In the genomic region with DNA sequence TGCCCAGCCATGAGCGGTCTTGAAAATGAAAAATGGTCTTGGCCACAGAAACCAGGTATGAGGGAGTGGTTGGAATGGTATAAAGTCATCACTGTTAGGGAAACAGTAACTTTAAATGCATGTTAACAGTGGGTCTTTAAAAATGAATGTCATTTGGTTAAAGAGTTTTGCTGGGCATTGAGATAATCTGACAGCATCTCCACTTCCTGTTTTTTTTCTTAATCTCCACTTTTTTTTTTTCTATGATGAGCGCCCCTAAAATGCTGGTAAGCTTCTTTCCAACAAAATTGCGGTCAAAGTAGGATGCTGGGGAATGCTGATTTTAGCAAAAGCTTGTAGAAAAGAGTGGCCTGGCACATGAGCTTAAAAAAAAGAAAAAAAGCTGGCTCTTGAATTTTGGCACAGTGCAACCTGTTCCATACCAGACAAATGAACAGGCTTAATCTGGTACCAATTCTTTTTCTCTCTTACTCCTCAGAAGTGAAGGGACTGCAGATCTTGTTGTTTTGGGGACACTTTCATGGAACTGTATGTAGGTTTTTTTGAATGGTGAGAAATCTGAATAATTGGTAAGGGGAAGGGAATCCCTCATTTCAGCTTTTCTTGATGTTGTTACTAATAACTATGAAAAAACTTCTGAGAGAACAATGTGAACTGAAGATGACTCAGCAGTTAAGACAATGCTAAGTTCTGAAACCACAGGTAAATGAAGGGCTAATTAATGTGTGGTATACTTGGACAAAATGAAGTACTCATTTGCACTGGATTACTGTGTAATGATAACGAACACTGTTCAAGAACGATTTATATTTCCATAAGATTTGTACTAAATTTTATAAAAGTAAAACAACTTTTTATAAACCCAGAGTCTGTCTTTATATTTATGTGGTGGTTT, we compare ENCODE assay signal across 16 cellular contexts. TPM values are rescaled to one million over a fixed set of nuclear protein-coding genes. Genes with fewer than 3 reads are reported as not detected.
DNase-seq lines count a peak whose midpoint lies in the region; ATAC-seq, FAIRE-seq and TF ChIP-seq lines count a peak whose summit lies in the region.
"Had no signal": no experiment of that assay in that cellular context is flagged by ENCODE, and none has a peak within 500 bp of the region (broad histone marks: within the 10 kb centered on the region; RNA-seq: fewer than 3 reads in every experiment).

No MANE protein-coding gene starts in this region.

- H3K23ac ChIP-seq in mesenchymal stem cell (ENCODE audit: low read length in 2 of 2) (no peak overlapping the region), H9 (ENCODE audit: insufficient read length, low read depth, low read length) (no peak overlapping the region)

- intact Hi-C loops in HepG2 (cut with micrococcal nuclease; ENCODE audit: unreplicated experiment) (no loop called here), right lobe of liver (cut with DNase I) (no loop called here), K562 (cut with micrococcal nuclease) (loop anchor here (10.0 kb wide), 1 partner anchor 352 kb away; no protein-coding TSS in a partner anchor)

- H4K5ac ChIP-seq in H9 (ENCODE audit: insufficient read length, low read depth, low read length): no peak overlapping the region

- H3K36me3 ChIP-seq in HepG2 (replicated peaks in 1 of 2; ENCODE audit: control insufficient read depth in 1 of 2, insufficient read depth in 2 of 2, low read length in 2 of 2) (peaks cover 0 to 2% of the 10 kb centered on the region in 2 experiments; a peak in 2 of 5 replicates), right lobe of liver (no peaks in the 10 kb centered on the region), K562 (ENCODE audit: control insufficient read depth, insufficient read depth, low read length) (no peaks in the 10 kb centered on the region), mesenchymal stem cell (ENCODE audit: control insufficient read depth in 1 of 2, insufficient read depth in 2 of 2, low read depth in 1 of 2, low read length in 2 of 2) (peaks cover 6 to 25% of the 10 kb centered on the region in 2 experiments)
- H3K36me3 ChIP-seq: colonic mucosa, transverse colon had no signal

- H2AFZ ChIP-seq in HepG2 (ENCODE audit: low read length) (no peak overlapping the region), K562 (ENCODE audit: low read depth, low read length) (no peak overlapping the region), mesenchymal stem cell (ENCODE audit: low read depth, low read length) (no peak overlapping the region), H9 (ENCODE audit: low read length) (no peak overlapping the region)

- no peak overlapping the region for H2BK20ac ChIP-seq in H9 (ENCODE audit: low read depth, low read length, poor library complexity, severe bottlenecking)

- in situ Hi-C loops in HepG2 (cut with HindIII; ENCODE audit: extremely low pct_ligation_motif_present, low pct_unique_long_range_greater_than_20kb) (no loop called here), K562 (cut with MboI) (no loop called here)

- H3K9me1 ChIP-seq in K562 (ENCODE audit: control insufficient read depth, insufficient read depth, low read length): no peaks in the 10 kb centered on the region

- H4K8ac ChIP-seq in mesenchymal stem cell (ENCODE audit: low read length) (peak overlapping the region; percentile 14), H9 (replicated peaks; ENCODE audit: insufficient read length, low read depth, low read length) (no peak overlapping the region)

- TF ChIP-seq EP300 in HepG2 (IDR thresholded peaks at IDR 0.05; ENCODE audit: low read depth in 2 of 2, low read length in 2 of 2) (no peak), HepG2 (CRISPR knock-in tag; IDR thresholded peaks at IDR 0.05; ENCODE audit: borderline replicate concordance) (no peak), K562 (IDR thresholded peaks at IDR 0.05; ENCODE audit: low read length) (no peak)

- WGBS in HepG2 (ENCODE audit: low lambda C conversion rate): 94% methylated on average over 5 of the region's 5 CpGs
- 88% methylated on average over 5 of the region's 5 CpGs for WGBS in right lobe of liver (ENCODE audit: insufficient coverage, low coverage, low lambda C conversion rate, missing lambda C conversion rate)
- 51% methylated on average over 5 of the region's 5 CpGs for WGBS in K562 (ENCODE audit: insufficient coverage, low coverage, missing lambda C conversion rate)
- 100% methylated on average over 2 of the region's 5 CpGs for WGBS in mesenchymal stem cell
- no CpG with 5 or more reads among the region's 5 CpGs for WGBS in H9 (ENCODE audit: extremely low coverage, insufficient read length, low lambda C conversion rate)

- no peaks in the 10 kb centered on the region for H4K20me1 ChIP-seq in HepG2 (ENCODE audit: insufficient read depth, low read length)
- peaks cover 8% of the 10 kb centered on the region; the same call in 1 of the 2 replicates for H4K20me1 ChIP-seq in K562 (replicated peaks; ENCODE audit: control insufficient read depth, insufficient read depth, low read length)
- H4K20me1 ChIP-seq in H9 (ENCODE audit: control insufficient read depth, insufficient read depth, insufficient read length): no peaks in the 10 kb centered on the region

- no peak for TF ChIP-seq RAD21 in HepG2 (CRISPR knock-in tag; IDR thresholded peaks at IDR 0.05)
- TF ChIP-seq RAD21 in K562 (CRISPR knock-in tag; conservative IDR thresholded peaks at IDR 0.05 in 1 of 2, IDR thresholded peaks at IDR 0.05 in 1 of 2): no peak

- ATAC-seq in HepG2: no peak
- ATAC-seq in right lobe of liver: no peak
- ATAC-seq in K562: no peak
- no peak for ATAC-seq in HG03442 (IDR thresholded peaks at IDR 0.05; ENCODE audit: unreplicated experiment)

- H2BK15ac ChIP-seq in mesenchymal stem cell (ENCODE audit: low read depth, poor library complexity, severe bottlenecking) (peak overlapping the region; percentile 16), H9 (ENCODE audit: low read depth, low read length) (no peak overlapping the region)

- CTCF ChIA-PET in HepG2 (lab: Yijun Ruan, JAX; ENCODE audit: low intra/inter-chr PET ratio, low total read pairs) (no interaction called here), K562 (lab: Yijun Ruan, JAX; ENCODE audit: low intra/inter-chr PET ratio) (no interaction called here)

- no TSS peak for BruUV-seq in HepG2 (replicated peaks; lab: Mats Ljungman, UMichigan)
- no TSS peak for BruUV-seq in K562 (replicated peaks; lab: Mats Ljungman, UMichigan)

- H2BK120ac ChIP-seq in mesenchymal stem cell (ENCODE audit: low read depth, low read length) (no peak overlapping the region), H9 (ENCODE audit: low read depth, low read length, poor library complexity, severe bottlenecking) (no peak overlapping the region)

- no peak for FAIRE-seq in HepG2 (lab: Jason Lieb, UNC)
- no peak for FAIRE-seq in K562 (lab: Jason Lieb, UNC)
- FAIRE-seq: frontal cortex, GM12892, kidney had no signal

- H3K4me2 ChIP-seq in HepG2 (ENCODE audit: low read depth, low read length): no peak overlapping the region
- H3K4me2 ChIP-seq in K562 (ENCODE audit: insufficient read depth, low read length): no peak overlapping the region
- no peak overlapping the region for H3K4me2 ChIP-seq in mesenchymal stem cell (ENCODE audit: low read length, poor library complexity, severe bottlenecking)
- no peak overlapping the region for H3K4me2 ChIP-seq in H9 (ENCODE audit: insufficient read depth, insufficient read length, low read length)

- no peak overlapping the region for H3T11ph ChIP-seq in H9 (ENCODE audit: low read length)

- peaks cover 17% of the 10 kb centered on the region for H3K23me2 ChIP-seq in H9 (ENCODE audit: insufficient read length, low read depth, low read length, poor library complexity, severe bottlenecking)

- H3K4me3 Mint-ChIP-seq in H9: no peak overlapping the region
- H3K4me3 Mint-ChIP-seq: activated naive CD4-positive, alpha-beta T cell treated with anti-CD3 and anti-CD28 coated beads, Interleukin-2, amount 10 ng/mL, durations not matched to agents 7 days and 5 days had no signal

- TF ChIP-seq POLR2A in HepG2 (IDR thresholded peaks at IDR 0.05; ENCODE audit: insufficient read depth in 1 of 2, low read depth in 2 of 2, low read length in 2 of 2) (no peak), right lobe of liver (IDR thresholded peaks at IDR 0.05) (no peak), K562 (conservative IDR thresholded peaks at IDR 0.05) (no peak)

- H2AK5ac ChIP-seq in mesenchymal stem cell (ENCODE audit: low read length, severe bottlenecking) (peak overlapping the region; percentile 75), H9 (ENCODE audit: insufficient read length, low read length) (no peak overlapping the region)

- H3K4ac ChIP-seq in mesenchymal stem cell (ENCODE audit: low read depth in 1 of 2, low read length in 2 of 2): no peak overlapping the region
- no peak overlapping the region for H3K4ac ChIP-seq in H9 (ENCODE audit: low read depth, low read length)

- H3K9me3 ChIP-seq in HepG2 (ENCODE audit: low read length) (no peaks in the 10 kb centered on the region), right lobe of liver (no peaks in the 10 kb centered on the region), K562 (replicated peaks; ENCODE audit: control insufficient read depth, insufficient read depth, low read depth, low read length) (no peaks in the 10 kb centered on the region), mesenchymal stem cell (ENCODE audit: control insufficient read depth, low read length) (no peaks in the 10 kb centered on the region), H9 (ENCODE audit: control insufficient read depth, low read depth, low read length) (no peaks in the 10 kb centered on the region)
- H3K9me3 ChIP-seq: colonic mucosa, transverse colon had no signal

- H3K27ac ChIP-seq in HepG2 (ENCODE audit: extremely low read length, insufficient read depth, low read length) (no peak overlapping the region), right lobe of liver (no peak overlapping the region), K562 (ENCODE audit: extremely low read depth, low read depth, low read length) (no peak overlapping the region), mesenchymal stem cell (ENCODE audit: low read length, poor library complexity, severe bottlenecking) (no peak overlapping the region), H9 (ENCODE audit: insufficient read length, low read depth, low read length) (no peak overlapping the region)
- H3K27ac ChIP-seq: colonic mucosa, transverse colon had no signal

- no peaks in the 10 kb centered on the region for H3K9me3 Mint-ChIP-seq in H9
- H3K9me3 Mint-ChIP-seq: activated naive CD4-positive, alpha-beta T cell treated with anti-CD3 and anti-CD28 coated beads, Interleukin-2, amount 10 ng/mL, durations not matched to agents 7 days and 5 days; nephron had no signal

- H3K36me3 Mint-ChIP-seq in H9 (ENCODE audit: insufficient read depth in 1 of 3, low read depth in 3 of 3): peaks cover 6 to 14% (median 12%) of the 10 kb centered on the region in 3 experiments; a peak in 6 of 7 replicates

- H3K56ac ChIP-seq in H9 (ENCODE audit: insufficient read length, low read depth, low read length): no peak overlapping the region

- POLR2A ChIA-PET in HepG2 (lab: Yijun Ruan, JAX): no interaction called here
- POLR2A ChIA-PET in K562 (lab: Yijun Ruan, JAX): no interaction called here

- H3K18ac ChIP-seq in mesenchymal stem cell (ENCODE audit: low read depth in 1 of 2, low read length in 2 of 2) (no peak overlapping the region), H9 (ENCODE audit: insufficient read length, low read depth, low read length) (no peak overlapping the region)

- no peak overlapping the region for H3K9ac ChIP-seq in HepG2 (ENCODE audit: insufficient read depth, low read depth, low read length)
- no peak overlapping the region for H3K9ac ChIP-seq in K562 (ENCODE audit: insufficient read depth in 1 of 2, low read depth in 2 of 2, low read length in 2 of 2)
- peak overlapping the region; percentile 72 for H3K9ac ChIP-seq in mesenchymal stem cell (ENCODE audit: low read length)
- H3K9ac ChIP-seq in H9 (ENCODE audit: extremely low read depth, insufficient read length, low read length): no peak overlapping the region

- H3K4me3 ChIP-seq in HepG2 (replicated peaks in 1 of 3; ENCODE audit: insufficient read depth in 1 of 3, low read depth in 2 of 3, low read length in 3 of 3) (no peak overlapping the region), right lobe of liver (no peak overlapping the region), K562 (no peak overlapping the region), mesenchymal stem cell (ENCODE audit: insufficient read depth in 1 of 2, low read depth in 1 of 2, low read length in 2 of 2) (peak overlapping the region in 1 of 2 experiments; percentile 20)
- H3K4me3 ChIP-seq: colonic mucosa, transverse colon had no signal

- H2BK12ac ChIP-seq in mesenchymal stem cell (ENCODE audit: low read length in 2 of 2) (peak overlapping the region in 1 of 2 experiments; percentile 71), H9 (ENCODE audit: insufficient read length, low read depth, low read length) (no peak overlapping the region)

- TF ChIP-seq CTCF in HepG2 (CRISPR knock-in tag; IDR thresholded peaks at IDR 0.05) (no peak), right lobe of liver (IDR thresholded peaks at IDR 0.05) (no peak), K562 (IDR thresholded peaks at IDR 0.05 in 2 of 3, conservative IDR thresholded peaks at IDR 0.05 in 1 of 3; ENCODE audit: insufficient read depth in 2 of 3, low read depth in 1 of 3, low read length in 3 of 3) (no peak), H9 (conservative IDR thresholded peaks at IDR 0.05) (no peak)

- H4K91ac ChIP-seq in mesenchymal stem cell (ENCODE audit: low read length): no peak overlapping the region
- no peak overlapping the region for H4K91ac ChIP-seq in H9 (ENCODE audit: insufficient read length, low read depth, low read length)

- 0 out of 7 replicates have a peak overlapping the region, but pooled peaks of 1 of the 3 experiments have one; percentile 38 for H3K27ac Mint-ChIP-seq in H9
- H3K27ac Mint-ChIP-seq: activated naive CD4-positive, alpha-beta T cell treated with anti-CD3 and anti-CD28 coated beads, Interleukin-2, amount 10 ng/mL, durations not matched to agents 7 days and 5 days had no signal

- H3K79me2 ChIP-seq in HepG2 (ENCODE audit: insufficient read depth, low read length) (peaks cover 15% of the 10 kb centered on the region), K562 (ENCODE audit: control insufficient read depth, insufficient read depth, low read length) (peaks cover 17% of the 10 kb centered on the region), H9 (ENCODE audit: insufficient read depth, low read length) (peaks cover 2% of the 10 kb centered on the region; the same call in 1 of the 2 replicates)

- H3K79me1 ChIP-seq in mesenchymal stem cell (replicated peaks; ENCODE audit: low read length, poor library complexity, severe bottlenecking): peaks cover 11% of the 10 kb centered on the region
- no peaks in the 10 kb centered on the region for H3K79me1 ChIP-seq in H9 (ENCODE audit: insufficient read depth, low read depth, low read length, poor library complexity, severe bottlenecking)

- H3K4me1 ChIP-seq in HepG2 (ENCODE audit: insufficient read depth, low read length) (peaks cover 2% of the 10 kb centered on the region; the same call in 1 of the 2 replicates), right lobe of liver (peaks cover 0 to 3% (median 0%) of the 10 kb centered on the region in 4 donors), K562 (replicated peaks in 1 of 2; ENCODE audit: control insufficient read depth in 2 of 2, insufficient read depth in 2 of 2, low read length in 2 of 2) (peaks cover 6 to 13% of the 10 kb centered on the region in 2 experiments; a peak in 4 of 5 replicates), mesenchymal stem cell (ENCODE audit: control insufficient read depth, insufficient read depth, low read depth, low read length) (peaks cover 6% of the 10 kb centered on the region), H9 (ENCODE audit: insufficient read depth, low read length) (no peaks in the 10 kb centered on the region)
- H3K4me1 ChIP-seq: colonic mucosa had no signal

- no peaks in the 10 kb centered on the region; a peak in 1 of 5 replicates for H3K27me3 ChIP-seq in HepG2 (ENCODE audit: control insufficient read depth in 1 of 2, insufficient read depth in 2 of 2, low read length in 2 of 2)
- H3K27me3 ChIP-seq in right lobe of liver: no peaks in the 10 kb centered on the region
- no peaks in the 10 kb centered on the region for H3K27me3 ChIP-seq in K562 (ENCODE audit: control insufficient read depth in 2 of 2, insufficient read depth in 2 of 2, low read length in 2 of 2)
- H3K27me3 ChIP-seq in mesenchymal stem cell (ENCODE audit: control insufficient read depth in 1 of 2, insufficient read depth in 1 of 2, low read length in 2 of 2): no peaks in the 10 kb centered on the region
- no peaks in the 10 kb centered on the region for H3K27me3 ChIP-seq in H9 (ENCODE audit: insufficient read depth, low read length)
- H3K27me3 ChIP-seq: colonic mucosa, transverse colon had no signal

- H3K4me1 Mint-ChIP-seq in H9: peaks cover 11 to 18% of the 10 kb centered on the region in 2 experiments

- H3K27me3 Mint-ChIP-seq in H9 (ENCODE audit: low read depth): no peaks in the 10 kb centered on the region

- DNase-seq in HepG2 (ENCODE audit: low spot score): no peak
- no peak for DNase-seq in right lobe of liver
- no peak for DNase-seq in K562 (ENCODE audit: extremely low read depth in 1 of 4, low spot score in 3 of 4)
- no peak for DNase-seq in mesenchymal stem cell
- DNase-seq in H9: no peak
- DNase-seq in mucosa of gallbladder (ENCODE audit: low spot score): no peak
- DNase-seq in NCI-H446 treated with DMSO at 0.1 percent for 48 hours (lab: John Stamatoyannopoulos, UW): no peak
- DNase-seq: activated naive CD4-positive, alpha-beta T cell treated with anti-CD3 and anti-CD28 coated beads, Interleukin-2, amount 10 ng/mL, durations not matched to agents 7 days and 5 days; colonic mucosa; kidney; NCI-H1105; transverse colon had no signal

- no peak overlapping the region for H2BK5ac ChIP-seq in mesenchymal stem cell (ENCODE audit: low read depth, low read length, poor library complexity, severe bottlenecking)
- H2BK5ac ChIP-seq in H9 (ENCODE audit: insufficient read length, low read length): no peak overlapping the region

- H3K14ac ChIP-seq in mesenchymal stem cell (ENCODE audit: low read length in 2 of 2): no peak overlapping the region
- no peak overlapping the region for H3K14ac ChIP-seq in H9 (ENCODE audit: insufficient read depth, low read length)

RNA-seq across cellular contexts. Expression of gene ARHGEF12, which starts 3.1 kb away (rescaled TPM):
- total RNA-seq in HepG2 (2016; rRNA removed; fragmentation: Illumina TruSeq; extraction: Trizol) (54.4 and 72.2 TPM in 2 replicates), right lobe of liver (100 to 1,000 TPM in 3 of 6 experiments, 10 to 100 TPM in 3; 75.1 to 113 (median 94.0) TPM), K562 (2014; rRNA removed) (25.6 and 29.5 TPM in 2 replicates), K562 (2014; rRNA removed; fragmentation: Illumina TruSeq; extraction: Trizol) (51.7 and 61.3 TPM in 2 replicates), K562 (2015; rRNA removed; fragmentation: Illumina TruSeq; extraction: Trizol) (43.6 and 47.0 TPM in 2 replicates), K562 (2021) (39.9 and 44.6 TPM in 2 replicates), H9 (2021) (27.0 TPM in 2 replicates), mucosa of gallbladder (127 TPM)
- total RNA-seq in HepG2 (2016; cell fraction: cytosol; rRNA removed; fragmentation: Illumina TruSeq; extraction: Trizol; ENCODE audit: low read depth): 23.8 and 24.8 TPM in 2 replicates
- 51.9 and 66.9 TPM in 2 replicates for total RNA-seq in HepG2 (2016; cell fraction: insoluble cytoplasmic fraction; rRNA removed; fragmentation: Illumina TruSeq; extraction: Trizol)
- 27.8 and 29.0 TPM in 2 replicates for total RNA-seq in HepG2 (2016; cell fraction: membrane; rRNA removed; fragmentation: Illumina TruSeq; extraction: Trizol)
- total RNA-seq in HepG2 (2016; cell fraction: nucleus; rRNA removed; fragmentation: Illumina TruSeq; extraction: Trizol): 65.7 and 68.9 TPM in 2 replicates
- polyA plus RNA-seq in HepG2 (2011; rRNA removed) (16.2 and 17.9 TPM in 2 replicates), K562 (2011; rRNA removed) (13.5 and 27.1 TPM in 2 replicates), K562 (2014; fragmentation: Illumina TruSeq; extraction: Trizol) (29.9 and 32.6 TPM in 2 replicates), K562 (2014; fragmentation: Nextera tagmentation; extraction: Ambion mirVana) (1 to 10 TPM; 3.5 to 4.6 TPM), K562 (2014; rRNA removed) (17.8 and 19.3 TPM in 2 replicates)
- polyA plus RNA-seq in HepG2 (2011; cell fraction: cytosol; rRNA removed): 10.1 and 15.9 TPM in 2 replicates
- 18.6 and 22.0 TPM in 2 replicates for polyA plus RNA-seq in HepG2 (2011; cell fraction: nucleus; rRNA removed)
- 30.2 and 31.4 TPM in 2 replicates for polyA plus RNA-seq in HepG2 (2012)
- polyA plus RNA-seq in HepG2 (2016; cell fraction: cytosol; fragmentation: Illumina TruSeq; extraction: Trizol; ENCODE audit: low read depth): 0.95 and 1.2 TPM in 2 replicates
- polyA plus RNA-seq in HepG2 (2016; cell fraction: insoluble cytoplasmic fraction; fragmentation: Illumina TruSeq; extraction: Trizol; ENCODE audit: low read depth): 35.8 and 36.1 TPM in 2 replicates
- 5.1 and 6.3 TPM in 2 replicates for polyA plus RNA-seq in HepG2 (2016; cell fraction: membrane; fragmentation: Illumina TruSeq; extraction: Trizol; ENCODE audit: low read depth)
- polyA plus RNA-seq in HepG2 (2016; cell fraction: nucleus; fragmentation: Illumina TruSeq; extraction: Trizol; ENCODE audit: insufficient read depth, low read depth): 31.1 and 33.7 TPM in 2 replicates
- polyA minus RNA-seq in HepG2 (2011; rRNA and poly(A)+ RNA removed; ENCODE audit: low replicate concordance): 46.5 and 46.8 TPM in 2 replicates
- 52.1 and 66.1 TPM in 2 replicates for polyA minus RNA-seq in HepG2 (2011; cell fraction: cytosol; rRNA and poly(A)+ RNA removed)
- 151 and 164 TPM in 2 replicates for polyA minus RNA-seq in HepG2 (2011; cell fraction: nucleus; rRNA and poly(A)+ RNA removed)
- 78.5 and 317 TPM in 2 replicates for total RNA-seq in K562 (2011; cell fraction: chromatin; rRNA removed; ENCODE audit: low replicate concordance)
- 35.7 and 50.3 TPM in 2 replicates for total RNA-seq in K562 (2011; cell fraction: nucleolus; rRNA removed)
- total RNA-seq in K562 (2011; cell fraction: nucleoplasm; rRNA removed): 118 and 168 TPM in 2 replicates
- polyA plus RNA-seq in K562 (2011; cell fraction: cytosol; rRNA removed): 7.2 and 10.3 TPM in 2 replicates
- 20.7 and 25.6 TPM in 2 replicates for polyA plus RNA-seq in K562 (2011; cell fraction: nucleus; rRNA removed)
- polyA plus RNA-seq in K562 (2012): 22.6 and 24.8 TPM in 2 replicates
- 104 and 139 TPM in 2 replicates for polyA minus RNA-seq in K562 (2011; rRNA and poly(A)+ RNA removed)
- 29.9 and 49.9 TPM in 2 replicates for polyA minus RNA-seq in K562 (2011; cell fraction: cytosol; rRNA and poly(A)+ RNA removed)
- polyA minus RNA-seq in K562 (2011; cell fraction: nucleus; rRNA and poly(A)+ RNA removed): 49.0 and 56.1 TPM in 2 replicates
- 45.2 TPM for polyA plus RNA-seq in mesenchymal stem cell (2013, experiment 1 of 2)
- 44.4 TPM for polyA plus RNA-seq in mesenchymal stem cell (2013, experiment 2 of 2)

RNA-seq across cellular contexts. Expression of gene TLCD5, which starts 8.0 kb away (rescaled TPM):
- total RNA-seq in HepG2 (2016; rRNA removed; fragmentation: Illumina TruSeq; extraction: Trizol): 4.1 and 6.1 TPM in 2 replicates
- 9.6 and 10.5 TPM in 2 replicates for total RNA-seq in HepG2 (2016; cell fraction: cytosol; rRNA removed; fragmentation: Illumina TruSeq; extraction: Trizol; ENCODE audit: low read depth)
- total RNA-seq in HepG2 (2016; cell fraction: insoluble cytoplasmic fraction; rRNA removed; fragmentation: Illumina TruSeq; extraction: Trizol): 3.9 and 5.8 TPM in 2 replicates
- 9.2 and 11.6 TPM in 2 replicates for total RNA-seq in HepG2 (2016; cell fraction: membrane; rRNA removed; fragmentation: Illumina TruSeq; extraction: Trizol)
- total RNA-seq in HepG2 (2016; cell fraction: nucleus; rRNA removed; fragmentation: Illumina TruSeq; extraction: Trizol): 5.6 and 5.9 TPM in 2 replicates
- polyA plus RNA-seq in HepG2 (2011; rRNA removed): 7.2 and 7.6 TPM in 2 replicates
- 5.8 and 7.1 TPM in 2 replicates for polyA plus RNA-seq in HepG2 (2011; cell fraction: cytosol; rRNA removed)
- 10.9 and 15.5 TPM in 2 replicates for polyA plus RNA-seq in HepG2 (2011; cell fraction: nucleus; rRNA removed)
- 3.8 and 5.5 TPM in 2 replicates for polyA plus RNA-seq in HepG2 (2012)
- polyA plus RNA-seq in HepG2 (2016; cell fraction: cytosol; fragmentation: Illumina TruSeq; extraction: Trizol; ENCODE audit: low read depth): 12.4 and 13.2 TPM in 2 replicates
- polyA plus RNA-seq in HepG2 (2016; cell fraction: insoluble cytoplasmic fraction; fragmentation: Illumina TruSeq; extraction: Trizol; ENCODE audit: low read depth): 3.1 and 3.6 TPM in 2 replicates
- 8.8 and 10.0 TPM in 2 replicates for polyA plus RNA-seq in HepG2 (2016; cell fraction: membrane; fragmentation: Illumina TruSeq; extraction: Trizol; ENCODE audit: low read depth)
- polyA plus RNA-seq in HepG2 (2016; cell fraction: nucleus; fragmentation: Illumina TruSeq; extraction: Trizol; ENCODE audit: insufficient read depth, low read depth): 10.3 and 11.4 TPM in 2 replicates
- polyA minus RNA-seq in HepG2 (2011; rRNA and poly(A)+ RNA removed; ENCODE audit: low replicate concordance): 9.7 and 11.0 TPM in 2 replicates
- 2.6 and 3.7 TPM in 2 replicates for polyA minus RNA-seq in HepG2 (2011; cell fraction: cytosol; rRNA and poly(A)+ RNA removed)
- 4.5 and 8.3 TPM in 2 replicates for polyA minus RNA-seq in HepG2 (2011; cell fraction: nucleus; rRNA and poly(A)+ RNA removed)
- total RNA-seq in right lobe of liver: 1 to 10 TPM in 1 of 6 experiments, under 1 TPM in 5; 0.07 to 1.3 (median 0.38) TPM
- 7.0 and 10.5 TPM in 2 replicates for total RNA-seq in K562 (2011; cell fraction: chromatin; rRNA removed; ENCODE audit: low replicate concordance)
- total RNA-seq in K562 (2011; cell fraction: nucleolus; rRNA removed): 2.7 and 3.4 TPM in 2 replicates
- 6.2 and 10.2 TPM in 2 replicates for total RNA-seq in K562 (2011; cell fraction: nucleoplasm; rRNA removed)
- total RNA-seq in K562 (2014; rRNA removed): 1.3 TPM in 2 replicates
- total RNA-seq in K562 (2014; rRNA removed; fragmentation: Illumina TruSeq; extraction: Trizol): 1.7 and 1.9 TPM in 2 replicates
- total RNA-seq in K562 (2015; rRNA removed; fragmentation: Illumina TruSeq; extraction: Trizol): 0.75 and 0.94 TPM in 2 replicates
- total RNA-seq in K562 (2021): 1.3 and 1.4 TPM in 2 replicates
- 4.8 and 5.1 TPM in 2 replicates for polyA plus RNA-seq in K562 (2011; rRNA removed)
- 2.1 and 4.5 TPM in 2 replicates for polyA plus RNA-seq in K562 (2011; cell fraction: cytosol; rRNA removed)
- polyA plus RNA-seq in K562 (2011; cell fraction: nucleus; rRNA removed): 7.0 and 8.1 TPM in 2 replicates
- 1.0 and 2.1 TPM in 2 replicates for polyA plus RNA-seq in K562 (2012)
- polyA plus RNA-seq in K562 (2014; fragmentation: Illumina TruSeq; extraction: Trizol): 1.3 and 1.8 TPM in 2 replicates
- 1 to 10 TPM; 1.6 to 1.7 TPM for polyA plus RNA-seq in K562 (2014; fragmentation: Nextera tagmentation; extraction: Ambion mirVana)
- 1.5 and 1.8 TPM in 2 replicates for polyA plus RNA-seq in K562 (2014; rRNA removed)
- polyA minus RNA-seq in K562 (2011; rRNA and poly(A)+ RNA removed): 2.9 and 3.4 TPM in 2 replicates
- 1.2 and 2.9 TPM in 2 replicates for polyA minus RNA-seq in K562 (2011; cell fraction: cytosol; rRNA and poly(A)+ RNA removed)
- polyA minus RNA-seq in K562 (2011; cell fraction: nucleus; rRNA and poly(A)+ RNA removed): 1.9 and 3.1 TPM in 2 replicates
- polyA plus RNA-seq in mesenchymal stem cell (2013, experiment 1 of 2): 8.5 TPM
- polyA plus RNA-seq in mesenchymal stem cell (2013, experiment 2 of 2): 7.9 TPM
- total RNA-seq in H9 (2021): 6.8 and 7.1 TPM in 2 replicates
- total RNA-seq in mucosa of gallbladder: 9.8 TPM

Comparison
In these comparisons a context has a peak if more than half of its experiments do, and no peak if none do; other contexts are left out.
1. Of the 241 proteins assayed by ChIP-seq in both HepG2 and K562: peak only in HepG2: none; only in K562: MAFG, NFE2L1 and SOX6; in both: MAFF, MAFK and NFE2; in neither: 235.